15 cellular contexts compared by ENCODE assay signal in genomic region chr7:2837476-2837875, GRCh38. TPM values are rescaled to one million over a fixed set of nuclear protein-coding genes. Genes with fewer than 3 reads are reported as not detected.
DNase-seq lines count a peak whose midpoint lies in the region; ATAC-seq, FAIRE-seq and TF ChIP-seq lines count a peak whose summit lies in the region.
"Had no signal": no experiment of that assay in that cellular context is flagged by ENCODE, and none has a peak within 500 bp of the region (broad histone marks: within the 10 kb centered on the region; RNA-seq: fewer than 3 reads in every experiment).

No MANE protein-coding gene starts in this region.

- peaks cover 0 to 7% of the 10 kb centered on the region in 2 donors for H3K4me1 ChIP-seq in naive thymus-derived CD4-positive, alpha-beta T cell (ENCODE audit: control insufficient read depth in 2 of 2, insufficient read depth in 2 of 2, low read length in 2 of 2)
- peaks cover 0 to 36% of the 10 kb centered on the region in 2 donors for H3K4me1 ChIP-seq in adrenal gland (replicated peaks in 1 of 2)

- peaks cover 16% of the 10 kb centered on the region for H3K36me3 Mint-ChIP-seq in activated CD4-positive, alpha-beta T cell treated with anti-CD3 and anti-CD28 coated beads for 36 hours (ENCODE audit: low read depth)
- peaks cover 31% of the 10 kb centered on the region for H3K36me3 Mint-ChIP-seq in activated CD8-positive, alpha-beta T cell treated with anti-CD3 and anti-CD28 coated beads, Interleukin-2, amount 10 ng/mL, durations not matched to agents 7 days and 5 days (ENCODE audit: low read depth)
- peaks cover 16 to 45% (median 25%) of the 10 kb centered on the region in 5 donors for H3K36me3 Mint-ChIP-seq in naive thymus-derived CD4-positive, alpha-beta T cell

- POLR2A ChIA-PET in activated CD4-positive, alpha-beta T cell treated with anti-CD3 and anti-CD28 coated beads for 36 hours (lab: Charles Lee) = no interaction called here
- POLR2A ChIA-PET in activated CD8-positive, alpha-beta T cell treated with anti-CD3 and anti-CD28 coated beads, Interleukin-2, amount 10 ng/mL, durations not matched to agents 7 days and 5 days (lab: Charles Lee) = no interaction called here
- POLR2A ChIA-PET in naive thymus-derived CD4-positive, alpha-beta T cell (lab: Charles Lee) = no interaction called here

- ATAC-seq in activated CD4-positive, alpha-beta T cell treated with anti-CD3 and anti-CD28 coated beads for 36 hours = no peak
- no peak for ATAC-seq in activated CD8-positive, alpha-beta T cell treated with anti-CD3 and anti-CD28 coated beads, Interleukin-2, amount 10 ng/mL, durations not matched to agents 7 days and 5 days
- ATAC-seq in naive thymus-derived CD4-positive, alpha-beta T cell = no peak
- ATAC-seq in GM18861 (IDR thresholded peaks at IDR 0.05; ENCODE audit: unreplicated experiment) = no peak
- ATAC-seq: A549, heart left ventricle, upper lobe of right lung had no signal

- H3K4me3 Mint-ChIP-seq in activated CD4-positive, alpha-beta T cell treated with anti-CD3 and anti-CD28 coated beads for 36 hours = no peak overlapping the region
- H3K4me3 Mint-ChIP-seq in activated CD8-positive, alpha-beta T cell treated with anti-CD3 and anti-CD28 coated beads, Interleukin-2, amount 10 ng/mL, durations not matched to agents 7 days and 5 days = no peak overlapping the region
- peak overlapping the region in 7 of 10 donors; percentile 5 to 65 (median 28) for H3K4me3 Mint-ChIP-seq in naive thymus-derived CD4-positive, alpha-beta T cell

- no peaks in the 10 kb centered on the region for H3K27me3 Mint-ChIP-seq in activated CD4-positive, alpha-beta T cell treated with anti-CD3 and anti-CD28 coated beads for 36 hours
- no peaks in the 10 kb centered on the region for H3K27me3 Mint-ChIP-seq in activated CD8-positive, alpha-beta T cell treated with anti-CD3 and anti-CD28 coated beads, Interleukin-2, amount 10 ng/mL, durations not matched to agents 7 days and 5 days (ENCODE audit: low read depth)
- H3K27me3 Mint-ChIP-seq in naive thymus-derived CD4-positive, alpha-beta T cell = no peaks in the 10 kb centered on the region

- H3K9me3 ChIP-seq in naive thymus-derived CD4-positive, alpha-beta T cell (ENCODE audit: control insufficient read depth in 2 of 3, low read length in 3 of 3) = no peaks in the 10 kb centered on the region
- no peaks in the 10 kb centered on the region for H3K9me3 ChIP-seq in adrenal gland (replicated peaks in 1 of 3)
- H3K9me3 ChIP-seq: A549, heart left ventricle, ovary, upper lobe of right lung had no signal

- intact Hi-C loops in activated CD4-positive, alpha-beta T cell treated with anti-CD3 and anti-CD28 coated beads for 36 hours (cut with DNase I, micrococcal nuclease) = no loop called here
- intact Hi-C loops in naive thymus-derived CD4-positive, alpha-beta T cell (cut with micrococcal nuclease) = no loop called here
- intact Hi-C loops in adrenal gland (cut with DNase I) = loop anchor here in 1 of 2 donors (10.0 kb wide), 1 partner anchor 83 kb away; no protein-coding TSS in a partner anchor

- H3K4me1 Mint-ChIP-seq in activated CD4-positive, alpha-beta T cell treated with anti-CD3 and anti-CD28 coated beads for 36 hours = peaks cover 30% of the 10 kb centered on the region
- peaks cover 27% of the 10 kb centered on the region for H3K4me1 Mint-ChIP-seq in activated CD8-positive, alpha-beta T cell treated with anti-CD3 and anti-CD28 coated beads, Interleukin-2, amount 10 ng/mL, durations not matched to agents 7 days and 5 days (ENCODE audit: low read depth)
- peaks cover 31 to 67% (median 48%) of the 10 kb centered on the region in 7 donors for H3K4me1 Mint-ChIP-seq in naive thymus-derived CD4-positive, alpha-beta T cell

- no peak overlapping the region for H3K27ac ChIP-seq in naive thymus-derived CD4-positive, alpha-beta T cell (ENCODE audit: low read depth, low read length)
- peak overlapping the region in 1 of 5 donors; percentile 13 for H3K27ac ChIP-seq in adrenal gland
- H3K27ac ChIP-seq: ovary, upper lobe of right lung had no signal

- no peak for DNase-seq in activated CD4-positive, alpha-beta T cell treated with anti-CD3 and anti-CD28 coated beads for 36 hours
- no peak for DNase-seq in activated CD4-positive, alpha-beta T cell treated with anti-CD3 and anti-CD28 coated beads, Interleukin-2, amount 50 U/mL, for 4 hours
- DNase-seq in GM12892 (ENCODE audit: insufficient read length) (no peak), middle frontal gyrus (ENCODE audit: extremely low spot score, low spot score) (no peak), adrenal gland (no peak)
- no peak for DNase-seq in activated CD8-positive, alpha-beta T cell treated with anti-CD3 and anti-CD28 coated beads, Interleukin-2, amount 10 ng/mL, durations not matched to agents 7 days and 5 days
- DNase-seq in naive thymus-derived CD4-positive, alpha-beta T cell = no peak
- DNase-seq: activated CD8-positive, alpha-beta memory T cell treated with anti-CD3 and anti-CD28 coated beads, Interleukin-2, amount 50 U/mL, for 48 hours; heart left ventricle; NCI-H2171 treated with DMSO at 0.1 percent for 48 hours; ovary; upper lobe of right lung had no signal

- H3K27me3 ChIP-seq in naive thymus-derived CD4-positive, alpha-beta T cell (ENCODE audit: control insufficient read depth in 2 of 2, insufficient read depth in 2 of 2, low read length in 2 of 2) = no peaks in the 10 kb centered on the region
- H3K27me3 ChIP-seq in adrenal gland = no peaks in the 10 kb centered on the region
- H3K27me3 ChIP-seq: heart left ventricle, ovary, upper lobe of right lung had no signal

- no peak for TF ChIP-seq POLR2A in GM12892 (IDR thresholded peaks at IDR 0.05; ENCODE audit: low read depth, low read length)
- no peak for TF ChIP-seq POLR2A in adrenal gland (IDR thresholded peaks at IDR 0.05)

- H3K36me3 ChIP-seq in naive thymus-derived CD4-positive, alpha-beta T cell (ENCODE audit: control insufficient read depth in 2 of 3, insufficient read depth in 3 of 3, low read length in 3 of 3) = peaks cover 0 to 2% (median 0%) of the 10 kb centered on the region in 3 experiments
- H3K36me3 ChIP-seq in adrenal gland (replicated peaks in 1 of 2) = no peaks in the 10 kb centered on the region
- H3K36me3 ChIP-seq: ovary had no signal

- TF ChIP-seq CTCF in adrenal gland (IDR thresholded peaks at IDR 0.05) = no peak

- 48 to 66% (median 62%) methylated on average over 3 of the region's 3 CpGs for WGBS in adrenal gland, 4 donors

- CTCF ChIA-PET in activated CD4-positive, alpha-beta T cell treated with anti-CD3 and anti-CD28 coated beads for 36 hours (lab: Charles Lee) = interaction anchor here (0.7 kb wide), 1 partner anchor 125 kb away, joined by 3 read pairs; no protein-coding TSS in a partner anchor
- CTCF ChIA-PET in activated CD8-positive, alpha-beta T cell treated with anti-CD3 and anti-CD28 coated beads, Interleukin-2, amount 10 ng/mL, durations not matched to agents 7 days and 5 days (lab: Charles Lee) = interaction anchor here (1.1 kb wide), 1 partner anchor 128 kb away, joined by 7 read pairs; no protein-coding TSS in a partner anchor
- CTCF ChIA-PET in naive thymus-derived CD4-positive, alpha-beta T cell (lab: Charles Lee) = no interaction called here

- no peaks in the 10 kb centered on the region for H3K9me3 Mint-ChIP-seq in activated CD4-positive, alpha-beta T cell treated with anti-CD3 and anti-CD28 coated beads for 36 hours (ENCODE audit: low read depth)
- H3K9me3 Mint-ChIP-seq in activated CD8-positive, alpha-beta T cell treated with anti-CD3 and anti-CD28 coated beads, Interleukin-2, amount 10 ng/mL, durations not matched to agents 7 days and 5 days (ENCODE audit: insufficient read depth) = no peaks in the 10 kb centered on the region
- H3K9me3 Mint-ChIP-seq in naive thymus-derived CD4-positive, alpha-beta T cell = no peaks in the 10 kb centered on the region

- H3K27ac Mint-ChIP-seq in activated CD4-positive, alpha-beta T cell treated with anti-CD3 and anti-CD28 coated beads for 36 hours = peak overlapping the region; percentile 61
- peak overlapping the region; percentile 21 for H3K27ac Mint-ChIP-seq in activated CD8-positive, alpha-beta T cell treated with anti-CD3 and anti-CD28 coated beads, Interleukin-2, amount 10 ng/mL, durations not matched to agents 7 days and 5 days
- H3K27ac Mint-ChIP-seq in naive thymus-derived CD4-positive, alpha-beta T cell = peak overlapping the region in 3 of 9 donors; percentile 49 to 57 (median 50)

- FAIRE-seq in GM12892 (lab: Jason Lieb, UNC) = peak; percentile 38
- FAIRE-seq: A549, GM19239 had no signal

- H3K4me3 ChIP-seq in naive thymus-derived CD4-positive, alpha-beta T cell (ENCODE audit: low read length) = no peak overlapping the region
- H3K4me3 ChIP-seq in adrenal gland = no peak overlapping the region
- H3K4me3 ChIP-seq: A549, heart left ventricle, ovary, upper lobe of right lung had no signal

RNA-seq across cellular contexts. Expression of gene GNA12, which starts 6.6 kb away (rescaled TPM):
- total RNA-seq in activated CD4-positive, alpha-beta T cell treated with anti-CD3 and anti-CD28 coated beads for 36 hours = 10 to 100 TPM; 19.5 to 22.6 TPM
- polyA plus RNA-seq in GM12892 (2012; ENCODE audit: missing spikeins) = 14.9 TPM
- total RNA-seq in activated CD8-positive, alpha-beta T cell treated with anti-CD3 and anti-CD28 coated beads, Interleukin-2, amount 10 ng/mL, durations not matched to agents 7 days and 5 days = 10 to 100 TPM; 17.9 to 18.1 TPM
- 10 to 100 TPM; 18.1 to 25.7 (median 21.0) TPM for total RNA-seq in naive thymus-derived CD4-positive, alpha-beta T cell
- 1 to 10 TPM; 4.2 to 9.2 TPM for polyA plus RNA-seq in naive thymus-derived CD4-positive, alpha-beta T cell
- 10 to 100 TPM; 34.1 to 65.1 (median 52.6) TPM for total RNA-seq in adrenal gland
- 10 to 100 TPM in 2 of 3 donors, 1 to 10 TPM in 1; 8.2 to 30.9 (median 16.9) TPM for polyA plus RNA-seq in adrenal gland

Comparison
In these comparisons a context has a peak if more than half of its experiments do, and no peak if none do; other contexts are left out.
1. H3K4me3 Mint-ChIP-seq: peak in naive thymus-derived CD4-positive, alpha-beta T cell (7 of 10); none in activated CD4-positive, alpha-beta T cell treated with anti-CD3 and anti-CD28 coated beads for 36 hours (single experiment) and activated CD8-positive, alpha-beta T cell treated with anti-CD3 and anti-CD28 coated beads, Interleukin-2, amount 10 ng/mL, durations not matched to agents 7 days and 5 days (single experiment).